In the genomic region with DNA sequence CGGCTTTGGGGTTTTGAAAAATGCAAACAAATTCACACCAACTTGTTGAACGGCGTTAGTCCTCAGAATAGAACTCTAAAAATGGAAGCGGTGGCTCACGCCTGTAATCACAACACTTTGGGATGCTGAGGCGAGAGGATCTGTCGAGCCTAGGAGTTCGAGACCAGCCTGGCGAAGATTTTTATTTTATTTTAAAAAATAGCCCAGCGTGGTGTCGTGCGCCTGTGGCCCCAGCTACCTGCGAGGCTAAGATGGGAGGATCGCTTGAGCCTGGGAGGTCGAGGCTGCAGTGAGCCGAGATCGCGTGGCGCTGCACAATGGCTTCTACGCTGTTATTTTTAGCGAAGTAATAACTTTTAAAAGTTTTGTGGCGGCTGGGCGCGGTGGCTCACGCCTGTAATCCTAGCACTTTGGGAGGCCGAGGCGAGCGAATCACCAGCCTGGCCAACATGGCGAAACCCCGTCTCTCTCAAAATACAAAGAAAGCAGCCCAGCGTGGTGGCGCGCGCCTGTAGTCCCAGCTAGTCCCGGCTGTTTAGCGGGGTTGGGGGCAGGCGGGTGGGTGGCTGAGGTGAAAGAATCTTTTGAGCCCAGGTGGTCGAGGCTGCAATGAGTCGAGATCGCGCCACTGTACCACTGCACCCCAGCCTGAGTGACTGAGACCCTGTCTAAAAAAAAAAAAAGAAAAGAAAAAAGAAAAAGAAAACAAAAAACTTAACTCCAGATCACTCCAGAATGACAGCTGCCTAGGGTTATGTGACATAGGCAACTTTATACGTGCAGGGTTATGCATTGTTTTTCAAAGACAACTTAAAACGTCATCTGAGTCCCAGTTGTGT, we compare ENCODE assay signal across 8 cellular contexts. TPM values are rescaled to one million over a fixed set of nuclear protein-coding genes. Genes with fewer than 3 reads are reported as not detected.
DNase-seq lines count a peak whose midpoint lies in the region; ATAC-seq and TF ChIP-seq lines count a peak whose summit lies in the region.

No MANE protein-coding gene starts in this region.

- H3K9me3 ChIP-seq in colonic mucosa (no peaks in the 10 kb centered on the region), lower lobe of right lung (no peaks in the 10 kb centered on the region)

- DNase-seq in T-helper 22 cell (ENCODE audit: low read depth) (peak; percentile 5), colonic mucosa (peak; percentile 50), lower lobe of right lung (peak; percentile 66), NCI-H1436 treated with DMSO at 0.1 percent for 48 hours (lab: John Stamatoyannopoulos, UW) (no peak), DMS79 (lab: John Stamatoyannopoulos, UW) (no peak)
- DNase-seq in stimulated activated naive CD4-positive, alpha-beta T cell treated with Interleukin-2 at 50 U/mL for 16 hours (lab: John Stamatoyannopoulos, UW) = peak; percentile 40

- intact Hi-C loops in colonic mucosa (cut with DNase I) = no loop called here
- intact Hi-C loops in lower lobe of right lung (cut with DNase I) = no loop called here

- H3K9ac ChIP-seq in colonic mucosa (ENCODE audit: low read depth in 2 of 2, low read length in 2 of 2) = peak overlapping the region; percentile 83 to 91

- H3K27ac ChIP-seq in colonic mucosa (peak overlapping the region; percentile 93), lower lobe of right lung (peak overlapping the region; percentile 95)

- no peaks in the 10 kb centered on the region for H3K36me3 ChIP-seq in colonic mucosa
- peaks cover 29% of the 10 kb centered on the region for H3K36me3 ChIP-seq in lower lobe of right lung

- no peak for TF ChIP-seq CTCF in colonic mucosa (IDR thresholded peaks at IDR 0.05)
- no peak for TF ChIP-seq CTCF in lower lobe of right lung (IDR thresholded peaks at IDR 0.05)

- H3K27me3 ChIP-seq in colonic mucosa = no peaks in the 10 kb centered on the region
- H3K27me3 ChIP-seq in lower lobe of right lung (ENCODE audit: low read depth) = no peaks in the 10 kb centered on the region

- ATAC-seq in GM18520 (IDR thresholded peaks at IDR 0.05; ENCODE audit: unreplicated experiment) (peak; percentile 1), HG02970 (IDR thresholded peaks at IDR 0.05; ENCODE audit: low FRiP score, unreplicated experiment) (peak; percentile 9), lower lobe of right lung (peak; percentile 49 to 50)

- H3K4me3 ChIP-seq in colonic mucosa (peak overlapping the region; percentile 76), lower lobe of right lung (peak overlapping the region; percentile 88)

- H3K4me1 ChIP-seq in colonic mucosa = no peaks in the 10 kb centered on the region
- H3K4me1 ChIP-seq in lower lobe of right lung = peaks cover 39% of the 10 kb centered on the region

RNA-seq across cellular contexts. Expression of a gene that starts 0.8 kb away (rescaled TPM):
- total RNA-seq in colonic mucosa = 10 to 100 TPM; 58.1 to 88.0 TPM
- 241 TPM for total RNA-seq in lower lobe of right lung

RNA-seq across cellular contexts. Expression of a gene that starts 25.4 kb away (rescaled TPM):
- total RNA-seq in colonic mucosa = 10 to 100 TPM in 1 of 2 donors, 1 to 10 TPM in 1; 9.2 to 11.8 TPM
- 7.5 TPM for total RNA-seq in lower lobe of right lung

Comparison
In these comparisons a context has a peak if more than half of its experiments do, and no peak if none do; other contexts are left out.
1. DNase-seq: peak in T-helper 22 cell (single experiment), colonic mucosa (single experiment), lower lobe of right lung (single experiment) and stimulated activated naive CD4-positive, alpha-beta T cell treated with Interleukin-2 at 50 U/mL for 16 hours (single experiment); none in NCI-H1436 treated with DMSO at 0.1 percent for 48 hours (single experiment) and DMS79 (single experiment).
2. Peak in every context shown above with its lines, with median percentiles within 50 percentile points of each other: ATAC-seq.